ENCODE assay signal across 31 cellular contexts in the genomic region with DNA sequence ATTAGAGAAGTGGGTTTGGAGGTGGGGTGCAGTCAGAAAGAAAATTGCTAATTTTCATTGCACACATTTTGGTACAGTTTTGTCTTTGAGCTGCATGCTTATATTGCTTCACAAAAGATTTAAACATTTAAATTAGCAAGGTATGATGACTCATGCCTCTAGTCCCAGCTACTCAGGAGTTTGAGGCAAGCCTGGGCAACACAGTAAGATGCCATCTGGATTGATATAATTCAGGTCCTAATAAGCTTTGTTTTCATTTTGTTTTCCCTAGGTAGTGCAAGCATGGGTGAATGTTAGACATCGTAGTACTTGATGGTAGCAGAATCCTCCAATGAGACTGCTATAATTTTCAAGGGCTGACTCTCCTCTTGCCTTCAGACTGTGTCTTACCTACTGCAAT.
"Had no signal": no experiment of that assay in that cellular context is flagged by ENCODE, and none has a peak within 500 bp of the region (broad histone marks: within the 10 kb centered on the region; RNA-seq: fewer than 3 reads in every experiment).

No MANE protein-coding gene starts in this region.

- DNase-seq: activated CD4-positive, alpha-beta memory T cell treated with anti-CD3 and anti-CD28 coated beads, Interleukin-2, amount 10 ng/mL, durations not matched to agents 7 days and 5 days; activated CD4-positive, alpha-beta T cell treated with anti-CD3 and anti-CD28 coated beads for 1 hour; activated CD4-positive, alpha-beta T cell treated with anti-CD3 and anti-CD28 coated beads for 4 hours; activated CD4-positive, alpha-beta T cell treated with anti-CD3 and anti-CD28 coated beads, Interleukin-2, amount 10 ng/mL, durations not matched to agents 7 days and 5 days; activated CD4-positive, alpha-beta T cell treated with anti-CD3 and anti-CD28 coated beads, Interleukin-2, amount 50 U/mL, for 4 hours; activated CD4-positive, CD25-positive, alpha-beta regulatory T cell; activated CD8-positive, alpha-beta memory T cell treated with anti-CD3 and anti-CD28 coated beads for 24 hours; activated effector memory CD4-positive, alpha-beta T cell treated with anti-CD3 and anti-CD28 coated beads, Interleukin-2, amount 50 U/mL, for 16 hours; activated naive CD4-positive, alpha-beta T cell treated with anti-CD3 and anti-CD28 coated beads for 36 hours; activated naive CD8-positive, alpha-beta T cell treated with anti-CD3 and anti-CD28 coated beads for 36 hours; activated naive CD8-positive, alpha-beta T cell treated with anti-CD3 and anti-CD28 coated beads, Interleukin-2, amount 50 U/mL, for 24 hours; activated T-cell treated with anti-CD3 and anti-CD28 coated beads, Interleukin-2, amount 50 U/mL, for 4 hours; adrenal gland; amygdala; aorta; dorsolateral prefrontal cortex; effector memory CD4-positive, alpha-beta T cell; endodermal cell; esophagus squamous epithelium; glutamatergic neuron; heart left ventricle; T-helper 1 cell; T-helper 17 cell had no signal

- H3K9me3 ChIP-seq: adrenal gland, esophagus squamous epithelium had no signal

- FAIRE-seq: frontal cortex had no signal

- H3K36me3 ChIP-seq: adrenal gland, breast epithelium, esophagus squamous epithelium, heart left ventricle had no signal

- H3K4me1 ChIP-seq: adrenal gland, breast epithelium, esophagus squamous epithelium, heart left ventricle had no signal

- H3K27ac ChIP-seq: adrenal gland, breast epithelium, coronary artery, dorsolateral prefrontal cortex, esophagus squamous epithelium, heart left ventricle had no signal

- H3K4me3 ChIP-seq: adrenal gland, breast epithelium, coronary artery, dorsolateral prefrontal cortex, esophagus squamous epithelium, heart left ventricle had no signal

- H3K36me3 Mint-ChIP-seq: activated naive CD4-positive, alpha-beta T cell treated with anti-CD3 and anti-CD28 coated beads, Interleukin-2, amount 50 U/mL, for 24 hours; activated naive CD8-positive, alpha-beta T cell treated with anti-CD3 and anti-CD28 coated beads for 36 hours; brain had no signal

- H3K27me3 Mint-ChIP-seq: activated CD4-positive, alpha-beta memory T cell treated with anti-CD3 and anti-CD28 coated beads, Interleukin-2, amount 10 ng/mL, durations not matched to agents 7 days and 5 days; activated CD4-positive, alpha-beta T cell treated with anti-CD3 and anti-CD28 coated beads, Interleukin-2, amount 10 ng/mL, durations not matched to agents 7 days and 5 days; activated naive CD4-positive, alpha-beta T cell treated with anti-CD3 and anti-CD28 coated beads, Interleukin-2, amount 50 U/mL, for 24 hours; activated naive CD8-positive, alpha-beta T cell treated with anti-CD3 and anti-CD28 coated beads for 36 hours; activated naive CD8-positive, alpha-beta T cell treated with anti-CD3 and anti-CD28 coated beads, Interleukin-2, amount 50 U/mL, for 24 hours; activated T-helper 17 cell treated with anti-CD3 and anti-CD28 coated beads, Interleukin-2, amount 50 U/mL, for 72 hours; central memory CD8-positive, alpha-beta T cell; dendritic cell treated with granulocyte-macrophage colony-stimulating factor and Interleukin-4, amounts not matched to agents 40 ng/mL and 50 ng/mL, for 4 days; T-helper 17 cell had no signal

- H3K27me3 ChIP-seq: adrenal gland, breast epithelium, dorsolateral prefrontal cortex, esophagus squamous epithelium, heart left ventricle had no signal

- H3K27ac Mint-ChIP-seq: activated CD4-positive, alpha-beta memory T cell treated with anti-CD3 and anti-CD28 coated beads, Interleukin-2, amount 10 ng/mL, durations not matched to agents 7 days and 5 days; activated CD4-positive, alpha-beta T cell treated with anti-CD3 and anti-CD28 coated beads, Interleukin-2, amount 10 ng/mL, durations not matched to agents 7 days and 5 days; activated naive CD4-positive, alpha-beta T cell treated with anti-CD3 and anti-CD28 coated beads for 36 hours; activated naive CD4-positive, alpha-beta T cell treated with anti-CD3 and anti-CD28 coated beads, Interleukin-2, amount 50 U/mL, for 24 hours; activated naive CD8-positive, alpha-beta T cell treated with anti-CD3 and anti-CD28 coated beads for 36 hours; activated naive CD8-positive, alpha-beta T cell treated with anti-CD3 and anti-CD28 coated beads, Interleukin-2, amount 50 U/mL, for 24 hours; activated T-helper 17 cell treated with anti-CD3 and anti-CD28 coated beads, Interleukin-2, amount 50 U/mL, for 72 hours; brain; dendritic cell treated with granulocyte-macrophage colony-stimulating factor and Interleukin-4, amounts not matched to agents 40 ng/mL and 50 ng/mL, for 4 days; endodermal cell; T-helper 17 cell had no signal

- H3K9me3 Mint-ChIP-seq: activated CD4-positive, alpha-beta T cell treated with anti-CD3 and anti-CD28 coated beads, Interleukin-2, amount 10 ng/mL, durations not matched to agents 7 days and 5 days had no signal

- H3K4me1 Mint-ChIP-seq: activated CD4-positive, alpha-beta memory T cell treated with anti-CD3 and anti-CD28 coated beads, Interleukin-2, amount 10 ng/mL, durations not matched to agents 7 days and 5 days; activated CD4-positive, alpha-beta T cell treated with anti-CD3 and anti-CD28 coated beads, Interleukin-2, amount 10 ng/mL, durations not matched to agents 7 days and 5 days; activated naive CD4-positive, alpha-beta T cell treated with anti-CD3 and anti-CD28 coated beads, Interleukin-2, amount 50 U/mL, for 24 hours; activated naive CD8-positive, alpha-beta T cell treated with anti-CD3 and anti-CD28 coated beads for 36 hours; activated naive CD8-positive, alpha-beta T cell treated with anti-CD3 and anti-CD28 coated beads, Interleukin-2, amount 50 U/mL, for 24 hours; activated T-helper 17 cell treated with anti-CD3 and anti-CD28 coated beads, Interleukin-2, amount 50 U/mL, for 72 hours; central memory CD8-positive, alpha-beta T cell; endodermal cell; T-helper 17 cell had no signal

- H3K4me3 Mint-ChIP-seq: activated CD4-positive, alpha-beta memory T cell treated with anti-CD3 and anti-CD28 coated beads, Interleukin-2, amount 10 ng/mL, durations not matched to agents 7 days and 5 days; activated CD4-positive, alpha-beta T cell treated with anti-CD3 and anti-CD28 coated beads, Interleukin-2, amount 10 ng/mL, durations not matched to agents 7 days and 5 days; activated naive CD4-positive, alpha-beta T cell treated with anti-CD3 and anti-CD28 coated beads for 36 hours; activated naive CD4-positive, alpha-beta T cell treated with anti-CD3 and anti-CD28 coated beads, Interleukin-2, amount 50 U/mL, for 24 hours; activated naive CD8-positive, alpha-beta T cell treated with anti-CD3 and anti-CD28 coated beads for 36 hours; activated naive CD8-positive, alpha-beta T cell treated with anti-CD3 and anti-CD28 coated beads, Interleukin-2, amount 50 U/mL, for 24 hours; activated T-cell treated with anti-CD3 and anti-CD28 coated beads, Interleukin-2, amount 50 U/mL, for 4 hours; activated T-helper 17 cell treated with anti-CD3 and anti-CD28 coated beads, Interleukin-2, amount 50 U/mL, for 72 hours; brain; central memory CD8-positive, alpha-beta T cell; dendritic cell treated with granulocyte-macrophage colony-stimulating factor and Interleukin-4, amounts not matched to agents 40 ng/mL and 50 ng/mL, for 4 days; endodermal cell; T-helper 17 cell had no signal
